Comparison of ENCODE assay signal across 11 cellular contexts in the genomic region with DNA sequence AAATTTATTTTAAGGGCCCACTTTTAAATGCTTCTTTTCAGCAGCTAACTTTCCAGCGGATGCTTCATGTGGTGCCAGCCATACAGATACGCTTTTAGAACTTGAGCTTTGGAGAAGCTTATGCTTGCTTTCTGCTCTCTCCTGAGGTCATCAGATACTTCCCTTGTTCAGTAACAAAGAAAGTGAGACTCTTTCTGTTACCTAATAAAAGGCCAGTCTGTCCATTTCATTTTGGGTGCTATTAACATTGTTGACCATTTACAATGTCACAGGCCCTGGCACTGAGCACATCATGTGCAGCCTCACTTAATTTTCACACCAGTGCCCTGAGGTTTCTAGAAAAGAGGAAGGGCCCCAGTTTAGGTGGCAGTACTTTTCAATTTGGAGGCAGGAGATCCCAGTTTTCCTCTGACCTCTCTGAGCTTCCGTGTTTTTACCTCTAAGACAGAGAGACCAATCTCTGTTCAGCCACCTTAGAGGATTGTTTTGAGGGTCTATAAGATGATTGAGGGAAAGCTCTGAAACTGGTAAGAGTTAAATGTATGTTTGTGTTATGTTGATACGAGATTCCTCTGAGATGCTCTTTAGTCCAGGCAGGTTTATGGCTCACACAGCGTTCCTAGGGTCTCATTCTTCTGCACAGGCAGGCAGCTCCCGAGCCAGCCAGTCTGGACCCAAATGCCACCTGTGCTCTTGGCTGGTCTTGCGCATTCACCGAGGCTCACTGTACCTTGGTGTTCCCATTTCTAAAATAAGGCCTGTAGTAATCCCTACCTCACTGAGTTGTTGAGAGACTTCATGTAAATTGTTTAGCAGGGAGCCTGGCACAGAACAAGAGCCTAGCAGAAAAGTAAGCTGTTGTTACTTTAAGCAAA. TPM values are rescaled to one million over a fixed set of nuclear protein-coding genes. Genes with fewer than 3 reads are reported as not detected.
DNase-seq lines count a peak whose midpoint lies in the region; ATAC-seq, FAIRE-seq and TF ChIP-seq lines count a peak whose summit lies in the region.
"Had no signal": no experiment of that assay in that cellular context is flagged by ENCODE, and none has a peak within 500 bp of the region (broad histone marks: within the 10 kb centered on the region; RNA-seq: fewer than 3 reads in every experiment).

No MANE protein-coding gene starts in this region.

- peaks cover 69% of the 10 kb centered on the region in 2 experiments for H3K4me1 Mint-ChIP-seq in H9

- H3T11ph ChIP-seq in H9 (ENCODE audit: low read length), result no peak overlapping the region

- H3K4ac ChIP-seq in H9 (ENCODE audit: low read depth, low read length), result no peak overlapping the region
- no peak overlapping the region for H3K4ac ChIP-seq in mesendoderm (ENCODE audit: low read depth, low read length)

- H4K20me1 ChIP-seq in H9 (ENCODE audit: control insufficient read depth, insufficient read depth, insufficient read length) (no peaks in the 10 kb centered on the region), K562 (replicated peaks; ENCODE audit: control insufficient read depth, insufficient read depth, low read length) (peaks cover 18% of the 10 kb centered on the region), Karpas-422 (ENCODE audit: insufficient read depth, low read depth, low read length) (peaks cover 19% of the 10 kb centered on the region; the same call in 1 of the 2 replicates)

- no CpG with 5 or more reads among the region's 8 CpGs for WGBS in H9 (ENCODE audit: extremely low coverage, insufficient read length, low lambda C conversion rate)
- WGBS in K562 (ENCODE audit: insufficient coverage, low coverage, missing lambda C conversion rate), result 73% methylated on average over 8 of the region's 8 CpGs
- no CpG with 5 or more reads among the region's 8 CpGs for WGBS in mesendoderm (ENCODE audit: extremely low coverage, insufficient coverage, low lambda C conversion rate)

- no peaks in the 10 kb centered on the region for H3K27me3 ChIP-seq in H9 (ENCODE audit: insufficient read depth, low read length)
- H3K27me3 ChIP-seq in K562 (ENCODE audit: control insufficient read depth in 2 of 2, insufficient read depth in 2 of 2, low read length in 2 of 2), result no peaks in the 10 kb centered on the region
- H3K27me3 ChIP-seq in mesendoderm (ENCODE audit: insufficient read depth, low read length, poor library complexity), result no peaks in the 10 kb centered on the region
- H3K27me3 ChIP-seq in stomach smooth muscle (ENCODE audit: control insufficient read depth in 1 of 2, insufficient read depth in 2 of 2, low read length in 2 of 2), result no peaks in the 10 kb centered on the region
- no peaks in the 10 kb centered on the region for H3K27me3 ChIP-seq in HAP-1 (ENCODE audit: low read depth)
- no peaks in the 10 kb centered on the region for H3K27me3 ChIP-seq in foreskin keratinocyte
- no peaks in the 10 kb centered on the region for H3K27me3 ChIP-seq in Karpas-422 (ENCODE audit: low read length)

- in situ Hi-C loops in K562 (cut with MboI) (no loop called here), HAP-1 (cut with MboI; ENCODE audit: low sequenced_read_pairs) (no loop called here)

- no peaks in the 10 kb centered on the region for H3K27me3 Mint-ChIP-seq in H9 (ENCODE audit: low read depth)
- H3K27me3 Mint-ChIP-seq: activated naive CD8-positive, alpha-beta T cell treated with anti-CD3 and anti-CD28 coated beads, Interleukin-2, amount 50 U/mL, for 24 hours; stimulated activated naive CD8-positive, alpha-beta T cell treated with anti-CD3 and anti-CD28 coated beads, Interleukin-15, Interleukin-2, amounts not matched to agents 100 ng/mL and 50 ng/mL, for 24 hours had no signal

- H3K23me2 ChIP-seq in H9 (ENCODE audit: insufficient read length, low read depth, low read length, poor library complexity, severe bottlenecking), result peaks cover 8% of the 10 kb centered on the region

- H2BK12ac ChIP-seq in H9 (ENCODE audit: insufficient read length, low read depth, low read length), result no peak overlapping the region

- H4K8ac ChIP-seq in H9 (replicated peaks; ENCODE audit: insufficient read length, low read depth, low read length), result no peak overlapping the region
- H4K8ac ChIP-seq in mesendoderm (ENCODE audit: low read depth, low read length), result no peak overlapping the region

- DNase-seq in H9, result no peak
- no peak for DNase-seq in K562 (ENCODE audit: extremely low read depth in 1 of 4, low spot score in 3 of 4)
- DNase-seq in mesendoderm, result no peak
- DNase-seq in NCI-H2029 (lab: John Stamatoyannopoulos, UW), result no peak
- no peak for DNase-seq in HAP-1 (ENCODE audit: low spot score in 2 of 2)
- no peak for DNase-seq in foreskin keratinocyte
- DNase-seq in Karpas-422, result no peak
- DNase-seq: activated naive CD8-positive, alpha-beta T cell treated with anti-CD3 and anti-CD28 coated beads, Interleukin-2, amount 50 U/mL, for 24 hours; occipital lobe had no signal

- no peak for ATAC-seq in K562
- ATAC-seq in foreskin keratinocyte, result no peak
- ATAC-seq: activated naive CD8-positive, alpha-beta T cell treated with anti-CD3 and anti-CD28 coated beads, Interleukin-2, amount 50 U/mL, for 24 hours had no signal

- H3K4me1 ChIP-seq in H9 (ENCODE audit: insufficient read depth, low read length) (peaks cover 5% of the 10 kb centered on the region; the same call in 1 of the 2 replicates), K562 (replicated peaks in 1 of 2; ENCODE audit: control insufficient read depth in 2 of 2, insufficient read depth in 2 of 2, low read length in 2 of 2) (peaks cover 9 to 22% of the 10 kb centered on the region in 2 experiments; a peak in 4 of 5 replicates), mesendoderm (ENCODE audit: control insufficient read depth, low read depth, low read length) (peaks cover 11% of the 10 kb centered on the region), stomach smooth muscle (ENCODE audit: control insufficient read depth, insufficient read depth, low read length) (peaks cover 55% of the 10 kb centered on the region), HAP-1 (no peaks in the 10 kb centered on the region), foreskin keratinocyte (peaks cover 6% of the 10 kb centered on the region), Karpas-422 (ENCODE audit: low read length) (peaks cover 35% of the 10 kb centered on the region)

- no peak overlapping the region for H3K18ac ChIP-seq in H9 (ENCODE audit: insufficient read length, low read depth, low read length)
- no peak overlapping the region for H3K18ac ChIP-seq in mesendoderm (ENCODE audit: low read length)

- no peak overlapping the region for H2BK20ac ChIP-seq in H9 (ENCODE audit: low read depth, low read length, poor library complexity, severe bottlenecking)

- CTCF ChIA-PET in K562 (lab: Yijun Ruan, JAX; ENCODE audit: low intra/inter-chr PET ratio), result no interaction called here

- no peak overlapping the region for H3K4me3 Mint-ChIP-seq in H9
- H3K4me3 Mint-ChIP-seq: activated naive CD8-positive, alpha-beta T cell treated with anti-CD3 and anti-CD28 coated beads, Interleukin-2, amount 50 U/mL, for 24 hours; stimulated activated naive CD8-positive, alpha-beta T cell treated with anti-CD3 and anti-CD28 coated beads, Interleukin-15, Interleukin-2, amounts not matched to agents 100 ng/mL and 50 ng/mL, for 24 hours had no signal

- no peak for TF ChIP-seq RAD21 in K562 (CRISPR knock-in tag; conservative IDR thresholded peaks at IDR 0.05 in 1 of 2, IDR thresholded peaks at IDR 0.05 in 1 of 2)

- H4K91ac ChIP-seq in H9 (ENCODE audit: insufficient read length, low read depth, low read length), result no peak overlapping the region

- H4K5ac ChIP-seq in H9 (ENCODE audit: insufficient read length, low read depth, low read length) (no peak overlapping the region), mesendoderm (ENCODE audit: low read length) (no peak overlapping the region)

- H3K14ac ChIP-seq in H9 (ENCODE audit: insufficient read depth, low read length), result no peak overlapping the region

- H2AFZ ChIP-seq in H9 (ENCODE audit: low read length) (no peak overlapping the region), K562 (ENCODE audit: low read depth, low read length) (no peak overlapping the region), Karpas-422 (ENCODE audit: low read length) (no peak overlapping the region)

- H3K9me3 ChIP-seq in H9 (ENCODE audit: control insufficient read depth, low read depth, low read length) (no peaks in the 10 kb centered on the region), K562 (replicated peaks; ENCODE audit: control insufficient read depth, insufficient read depth, low read depth, low read length) (no peaks in the 10 kb centered on the region), stomach smooth muscle (ENCODE audit: control insufficient read depth in 2 of 2, low read length in 2 of 2) (no peaks in the 10 kb centered on the region), HAP-1 (no peaks in the 10 kb centered on the region), Karpas-422 (ENCODE audit: low read length) (no peaks in the 10 kb centered on the region)

- H3K9me3 Mint-ChIP-seq in H9, result no peaks in the 10 kb centered on the region
- H3K9me3 Mint-ChIP-seq: activated naive CD8-positive, alpha-beta T cell treated with anti-CD3 and anti-CD28 coated beads, Interleukin-2, amount 50 U/mL, for 24 hours; stimulated activated naive CD8-positive, alpha-beta T cell treated with anti-CD3 and anti-CD28 coated beads, Interleukin-15, Interleukin-2, amounts not matched to agents 100 ng/mL and 50 ng/mL, for 24 hours had no signal

- no peak for FAIRE-seq in K562 (lab: Jason Lieb, UNC)

- H3K9me2 ChIP-seq in Karpas-422 (replicated peaks; ENCODE audit: insufficient read depth, low read length), result no peaks in the 10 kb centered on the region

- H3K27ac ChIP-seq in H9 (ENCODE audit: insufficient read length, low read depth, low read length) (no peak overlapping the region), K562 (ENCODE audit: extremely low read depth, low read depth, low read length) (no peak overlapping the region), mesendoderm (ENCODE audit: low read depth, low read length) (no peak overlapping the region), stomach smooth muscle (ENCODE audit: low read length) (peak overlapping the region; percentile 81), foreskin keratinocyte (no peak overlapping the region), Karpas-422 (ENCODE audit: low read length) (no peak overlapping the region)

- H3K23ac ChIP-seq in H9 (ENCODE audit: insufficient read length, low read depth, low read length) (no peak overlapping the region), mesendoderm (ENCODE audit: low read length) (no peak overlapping the region)

- H3K56ac ChIP-seq in H9 (ENCODE audit: insufficient read length, low read depth, low read length) (no peak overlapping the region), mesendoderm (ENCODE audit: low read length) (peak overlapping the region; percentile 37)

- H2BK120ac ChIP-seq in H9 (ENCODE audit: low read depth, low read length, poor library complexity, severe bottlenecking) (no peak overlapping the region), mesendoderm (ENCODE audit: low read depth, low read length) (no peak overlapping the region)

- no peak for TF ChIP-seq POLR2A in K562 (conservative IDR thresholded peaks at IDR 0.05)

- POLR2A ChIA-PET in K562 (lab: Yijun Ruan, JAX), result interaction anchor here (0.6 to 11.7 kb wide), 15 partner anchors 6 to 148 kb away, joined by 3 to 160 read pairs (median 5); a partner anchor contains a TSS

- H2BK5ac ChIP-seq in H9 (ENCODE audit: insufficient read length, low read length), result no peak overlapping the region
- H2BK5ac ChIP-seq in mesendoderm (ENCODE audit: low read length), result no peak overlapping the region

- H3K4me3 ChIP-seq in K562, result no peak overlapping the region
- H3K4me3 ChIP-seq in mesendoderm (ENCODE audit: low read length), result no peak overlapping the region
- H3K4me3 ChIP-seq in stomach smooth muscle (ENCODE audit: low read length in 2 of 2), result peak overlapping the region; percentile 44 to 55
- H3K4me3 ChIP-seq in HAP-1, result no peak overlapping the region
- H3K4me3 ChIP-seq in Karpas-422 (ENCODE audit: low read length), result no peak overlapping the region

- H2AK5ac ChIP-seq in H9 (ENCODE audit: insufficient read length, low read length) (no peak overlapping the region), mesendoderm (ENCODE audit: low read length) (no peak overlapping the region)

- H3K36me3 ChIP-seq in K562 (ENCODE audit: control insufficient read depth, insufficient read depth, low read length), result no peaks in the 10 kb centered on the region; the same call in 2 of the 3 replicates
- H3K36me3 ChIP-seq in mesendoderm (ENCODE audit: control insufficient read depth, insufficient read depth, low read length), result no peaks in the 10 kb centered on the region
- no peaks in the 10 kb centered on the region for H3K36me3 ChIP-seq in stomach smooth muscle (ENCODE audit: control insufficient read depth in 2 of 2, insufficient read depth in 2 of 2, low read length in 2 of 2)
- no peaks in the 10 kb centered on the region for H3K36me3 ChIP-seq in HAP-1 (replicated peaks)
- H3K36me3 ChIP-seq in Karpas-422 (ENCODE audit: insufficient read depth, low read length), result no peaks in the 10 kb centered on the region

- peak overlapping the region; percentile 6 to 90 (median 59); a peak in 6 of 7 replicates for H3K27ac Mint-ChIP-seq in H9
- H3K27ac Mint-ChIP-seq: activated naive CD8-positive, alpha-beta T cell treated with anti-CD3 and anti-CD28 coated beads, Interleukin-2, amount 50 U/mL, for 24 hours; stimulated activated naive CD8-positive, alpha-beta T cell treated with anti-CD3 and anti-CD28 coated beads, Interleukin-15, Interleukin-2, amounts not matched to agents 100 ng/mL and 50 ng/mL, for 24 hours had no signal

- H3K4me2 ChIP-seq in H9 (ENCODE audit: insufficient read depth, insufficient read length, low read length) (no peak overlapping the region), K562 (ENCODE audit: insufficient read depth, low read length) (no peak overlapping the region), mesendoderm (ENCODE audit: low read length) (no peak overlapping the region), Karpas-422 (ENCODE audit: low read depth, low read length, poor library complexity, severe bottlenecking) (no peak overlapping the region)

- no peak for TF ChIP-seq EP300 in K562 (IDR thresholded peaks at IDR 0.05; ENCODE audit: low read length)

- intact Hi-C loops in K562 (cut with micrococcal nuclease), result no loop called here

- H3K79me2 ChIP-seq in H9 (ENCODE audit: insufficient read depth, low read length), result peaks cover 32% of the 10 kb centered on the region
- H3K79me2 ChIP-seq in K562 (ENCODE audit: control insufficient read depth, insufficient read depth, low read length), result no peaks in the 10 kb centered on the region
- peaks cover 73% of the 10 kb centered on the region for H3K79me2 ChIP-seq in mesendoderm (ENCODE audit: control insufficient read depth, insufficient read depth, low read length)
- peaks cover 86% of the 10 kb centered on the region for H3K79me2 ChIP-seq in Karpas-422 (ENCODE audit: low read length)

- H3K79me1 ChIP-seq in H9 (ENCODE audit: insufficient read depth, low read depth, low read length, poor library complexity, severe bottlenecking), result no peaks in the 10 kb centered on the region
- H3K79me1 ChIP-seq in mesendoderm (ENCODE audit: low read length), result peaks cover 28% of the 10 kb centered on the region

- H2BK15ac ChIP-seq in H9 (ENCODE audit: low read depth, low read length) (no peak overlapping the region), mesendoderm (replicated peaks; ENCODE audit: low read depth) (no peak overlapping the region)

- H3K9ac ChIP-seq in H9 (ENCODE audit: extremely low read depth, insufficient read length, low read length) (no peak overlapping the region), K562 (ENCODE audit: insufficient read depth in 1 of 2, low read depth in 2 of 2, low read length in 2 of 2) (peak overlapping the region in 1 of 2 experiments; percentile 45; a peak in 2 of 4 replicates), mesendoderm (ENCODE audit: low read length) (peak overlapping the region; percentile 8), stomach smooth muscle (ENCODE audit: low read length in 2 of 2) (peak overlapping the region; percentile 37 to 66), Karpas-422 (ENCODE audit: low read length) (no peak overlapping the region)

- no TSS peak for BruUV-seq in K562 (replicated peaks; lab: Mats Ljungman, UMichigan)

- peaks cover 9% of the 10 kb centered on the region for H3K9me1 ChIP-seq in K562 (ENCODE audit: control insufficient read depth, insufficient read depth, low read length)

- TF ChIP-seq CTCF in H9 (conservative IDR thresholded peaks at IDR 0.05) (no peak), K562 (IDR thresholded peaks at IDR 0.05 in 2 of 3, conservative IDR thresholded peaks at IDR 0.05 in 1 of 3; ENCODE audit: insufficient read depth in 2 of 3, low read depth in 1 of 3, low read length in 3 of 3) (no peak), foreskin keratinocyte (conservative IDR thresholded peaks at IDR 0.05) (no peak)

- H3K36me3 Mint-ChIP-seq in H9 (ENCODE audit: insufficient read depth in 1 of 3, low read depth in 3 of 3), result no peaks in the 10 kb centered on the region; a peak in 3 of 7 replicates

RNA-seq across cellular contexts. Expression of a gene that starts 4.4 kb away (rescaled TPM):
- total RNA-seq in H9 (2021) (79.4 and 83.6 TPM in 2 replicates), K562 (2014; rRNA removed) (45.1 and 61.3 TPM in 2 replicates), K562 (2014; rRNA removed; fragmentation: Illumina TruSeq; extraction: Trizol) (28.6 and 30.2 TPM in 2 replicates), K562 (2015; rRNA removed; fragmentation: Illumina TruSeq; extraction: Trizol) (37.8 and 41.0 TPM in 2 replicates), K562 (2021) (124 and 130 TPM in 2 replicates), foreskin keratinocyte (34.1 and 35.0 TPM in 2 replicates)
- 105 and 142 TPM in 2 replicates for total RNA-seq in K562 (2011; cell fraction: chromatin; rRNA removed; ENCODE audit: low replicate concordance)
- total RNA-seq in K562 (2011; cell fraction: nucleolus; rRNA removed), result 81.7 and 83.9 TPM in 2 replicates
- 75.2 and 77.0 TPM in 2 replicates for total RNA-seq in K562 (2011; cell fraction: nucleoplasm; rRNA removed)
- polyA plus RNA-seq in K562 (2011; rRNA removed) (26.0 and 35.7 TPM in 2 replicates), K562 (2014; fragmentation: Illumina TruSeq; extraction: Trizol) (64.0 and 77.9 TPM in 2 replicates), K562 (2014; fragmentation: Nextera tagmentation; extraction: Ambion mirVana) (1 to 10 TPM; 1.5 to 1.6 TPM), K562 (2014; rRNA removed) (59.7 and 60.0 TPM in 2 replicates), foreskin keratinocyte (13.2 and 13.3 TPM in 2 replicates)
- polyA plus RNA-seq in K562 (2011; cell fraction: cytosol; rRNA removed), result 44.5 and 48.8 TPM in 2 replicates
- 51.1 and 57.1 TPM in 2 replicates for polyA plus RNA-seq in K562 (2011; cell fraction: nucleus; rRNA removed)
- 65.2 and 79.7 TPM in 2 replicates for polyA plus RNA-seq in K562 (2012)
- 64.2 and 66.3 TPM in 2 replicates for polyA minus RNA-seq in K562 (2011; rRNA and poly(A)+ RNA removed)
- 93.5 and 149 TPM in 2 replicates for polyA minus RNA-seq in K562 (2011; cell fraction: cytosol; rRNA and poly(A)+ RNA removed)
- polyA minus RNA-seq in K562 (2011; cell fraction: nucleus; rRNA and poly(A)+ RNA removed), result 21.7 and 40.1 TPM in 2 replicates
- 60.5 TPM for polyA plus RNA-seq in mesendoderm (2013, experiment 1 of 2)
- polyA plus RNA-seq in mesendoderm (2013, experiment 2 of 2), result 59.9 TPM
- 9.9 and 21.5 TPM in 2 replicates for total RNA-seq in Karpas-422 (2014; rRNA removed; shearing (Covaris generic); ENCODE audit: low replicate concordance)

RNA-seq across cellular contexts. Expression of a gene that starts 57.1 kb away (rescaled TPM):
- total RNA-seq in H9 (2021), result not detected in 2 replicates
- not detected in 2 replicates for total RNA-seq in K562 (2011; cell fraction: chromatin; rRNA removed; ENCODE audit: low replicate concordance)
- not detected in 2 replicates for total RNA-seq in K562 (2011; cell fraction: nucleolus; rRNA removed)
- not detected in 2 replicates for total RNA-seq in K562 (2011; cell fraction: nucleoplasm; rRNA removed)
- total RNA-seq in K562 (2014; rRNA removed), result not detected in 2 replicates
- total RNA-seq in K562 (2014; rRNA removed; fragmentation: Illumina TruSeq; extraction: Trizol), result not detected in 2 replicates
- not detected in 2 replicates for total RNA-seq in K562 (2015; rRNA removed; fragmentation: Illumina TruSeq; extraction: Trizol)
- not detected in 2 replicates for total RNA-seq in K562 (2021)
- polyA plus RNA-seq in K562 (2011; rRNA removed), result not detected in 2 replicates
- polyA plus RNA-seq in K562 (2011; cell fraction: cytosol; rRNA removed), result not detected in 2 replicates
- polyA plus RNA-seq in K562 (2011; cell fraction: nucleus; rRNA removed), result not detected in 2 replicates
- 0.51 and 0.70 TPM in 2 replicates for polyA plus RNA-seq in K562 (2012)
- polyA plus RNA-seq in K562 (2014; fragmentation: Illumina TruSeq; extraction: Trizol), result not detected in 2 replicates
- polyA plus RNA-seq in K562 (2014; fragmentation: Nextera tagmentation; extraction: Ambion mirVana), result not detected
- polyA plus RNA-seq in K562 (2014; rRNA removed), result not detected in 2 replicates
- not detected in 2 replicates for polyA minus RNA-seq in K562 (2011; rRNA and poly(A)+ RNA removed)
- polyA minus RNA-seq in K562 (2011; cell fraction: cytosol; rRNA and poly(A)+ RNA removed), result not detected in 2 replicates
- not detected in 2 replicates for polyA minus RNA-seq in K562 (2011; cell fraction: nucleus; rRNA and poly(A)+ RNA removed)
- polyA plus RNA-seq in mesendoderm (2013, experiment 1 of 2), result not detected
- not detected for polyA plus RNA-seq in mesendoderm (2013, experiment 2 of 2)
- total RNA-seq in foreskin keratinocyte, result not detected in 2 replicates
- polyA plus RNA-seq in foreskin keratinocyte, result not detected in 2 replicates
- not detected in 2 replicates for total RNA-seq in Karpas-422 (2014; rRNA removed; shearing (Covaris generic); ENCODE audit: low replicate concordance)
- total RNA-seq: occipital lobe had no signal

Comparison
In these comparisons a context has a peak if more than half of its experiments do, and no peak if none do; other contexts are left out.
1. H3K9ac ChIP-seq: peak in mesendoderm (single experiment) and stomach smooth muscle (2 of 2); none in H9 (single experiment) and Karpas-422 (single experiment).
2. H3K4me3 ChIP-seq: peak in stomach smooth muscle (2 of 2); none in K562 (single experiment), mesendoderm (single experiment), HAP-1 (single experiment) and Karpas-422 (single experiment).